21 cellular contexts compared by ENCODE assay signal in genomic region chr16:89400740-89401139, GRCh38.
"Had no signal": no experiment of that assay in that cellular context is flagged by ENCODE, and none has a peak within 500 bp of the region (broad histone marks: within the 10 kb centered on the region; RNA-seq: fewer than 3 reads in every experiment).

No MANE protein-coding gene starts in this region.

- ATAC-seq: activated naive CD8-positive, alpha-beta T cell treated with anti-CD3 and anti-CD28 coated beads, Interleukin-2, amount 50 U/mL, for 24 hours; esophagus mucosa; left cardiac atrium; sciatic nerve; stimulated activated memory B cell treated with anti-CD40 and anti-IgM and Interleukin-4, amounts not matched to agents 10 μg/mL and 1 μg/mL and 100 μg/mL, for 72 hours had no signal

- H3K4me3 ChIP-seq: vagina had no signal

- H3K4me3 Mint-ChIP-seq: activated CD4-positive, alpha-beta T cell treated with anti-CD3 and anti-CD28 coated beads, Interleukin-2, amount 10 ng/mL, durations not matched to agents 7 days and 5 days; activated naive CD8-positive, alpha-beta T cell treated with anti-CD3 and anti-CD28 coated beads, Interleukin-2, amount 50 U/mL, for 24 hours; nephron progenitor cell; stimulated activated memory B cell treated with anti-CD40 and anti-IgM and Interleukin-4, amounts not matched to agents 10 μg/mL and 1 μg/mL and 100 μg/mL, for 72 hours had no signal

- H3K27ac Mint-ChIP-seq: activated CD4-positive, alpha-beta T cell treated with anti-CD3 and anti-CD28 coated beads, Interleukin-2, amount 10 ng/mL, durations not matched to agents 7 days and 5 days; activated naive CD8-positive, alpha-beta T cell treated with anti-CD3 and anti-CD28 coated beads, Interleukin-2, amount 50 U/mL, for 24 hours; stimulated activated memory B cell treated with anti-CD40 and anti-IgM and Interleukin-4, amounts not matched to agents 10 μg/mL and 1 μg/mL and 100 μg/mL, for 72 hours had no signal

- H3K27me3 Mint-ChIP-seq: activated CD4-positive, alpha-beta T cell treated with anti-CD3 and anti-CD28 coated beads, Interleukin-2, amount 10 ng/mL, durations not matched to agents 7 days and 5 days; activated naive CD8-positive, alpha-beta T cell treated with anti-CD3 and anti-CD28 coated beads, Interleukin-2, amount 50 U/mL, for 24 hours; brain; stimulated activated memory B cell treated with anti-CD40 and anti-IgM and Interleukin-4, amounts not matched to agents 10 μg/mL and 1 μg/mL and 100 μg/mL, for 72 hours; type B pancreatic cell had no signal

- H3K9me3 ChIP-seq: vagina had no signal

- H3K36me3 Mint-ChIP-seq: stimulated activated memory B cell treated with anti-CD40 and anti-IgM and Interleukin-4, amounts not matched to agents 10 μg/mL and 1 μg/mL and 100 μg/mL, for 72 hours; type B pancreatic cell had no signal

- H3K27ac ChIP-seq: parathyroid adenoma, vagina, WERI-Rb-1 had no signal

- H3K27me3 ChIP-seq: vagina had no signal

- H2AFZ ChIP-seq: parathyroid adenoma had no signal

- H3K36me3 ChIP-seq: vagina, WERI-Rb-1 had no signal

- H3K9me3 Mint-ChIP-seq: activated CD4-positive, alpha-beta T cell treated with anti-CD3 and anti-CD28 coated beads, Interleukin-2, amount 10 ng/mL, durations not matched to agents 7 days and 5 days; activated naive CD8-positive, alpha-beta T cell treated with anti-CD3 and anti-CD28 coated beads, Interleukin-2, amount 50 U/mL, for 24 hours; activated T-helper 2 cell treated with anti-CD3 and anti-CD28 coated beads, Interferon-gamma antibody, Interleukin-2, Interleukin-4, amounts not matched to agents 10 μg/mL and 5 μg/mL and 100 μg/mL, durations not matched to agents 14 hours and 24 hours and 36 hours; brain; nephron progenitor cell; stimulated activated memory B cell treated with anti-CD40 and anti-IgM and Interleukin-4, amounts not matched to agents 10 μg/mL and 1 μg/mL and 100 μg/mL, for 72 hours; type B pancreatic cell had no signal

- DNase-seq: activated CD4-positive, alpha-beta T cell treated with anti-CD3 and anti-CD28 coated beads, Interleukin-2, amount 10 ng/mL, durations not matched to agents 7 days and 5 days; activated CD4-positive, CD25-positive, alpha-beta regulatory T cell treated with anti-CD3 and anti-CD28 coated beads, Interleukin-2, amount 50 U/mL, for 72 hours; activated naive CD4-positive, alpha-beta T cell treated with Interleukin-2 at 50 U/mL for 16 hours; activated naive CD8-positive, alpha-beta T cell treated with anti-CD3 and anti-CD28 coated beads, Interleukin-2, amount 50 U/mL, for 24 hours; activated T-cell treated with anti-CD3 and anti-CD28 coated beads, Interleukin-2, amount 50 U/mL, for 1 hour; dermis blood vessel endothelial cell; effector CD8-positive, alpha-beta T cell; foreskin melanocyte; left cardiac atrium; nephron progenitor cell; small intestine; stimulated activated CD4-positive, alpha-beta T cell treated with anti-CD3 and anti-CD28 coated beads, Interleukin-2, amount 100 ng/mL, for 24 hours; WERI-Rb-1 had no signal
